ENCODE assay signal across 19 cellular contexts in the genomic region with DNA sequence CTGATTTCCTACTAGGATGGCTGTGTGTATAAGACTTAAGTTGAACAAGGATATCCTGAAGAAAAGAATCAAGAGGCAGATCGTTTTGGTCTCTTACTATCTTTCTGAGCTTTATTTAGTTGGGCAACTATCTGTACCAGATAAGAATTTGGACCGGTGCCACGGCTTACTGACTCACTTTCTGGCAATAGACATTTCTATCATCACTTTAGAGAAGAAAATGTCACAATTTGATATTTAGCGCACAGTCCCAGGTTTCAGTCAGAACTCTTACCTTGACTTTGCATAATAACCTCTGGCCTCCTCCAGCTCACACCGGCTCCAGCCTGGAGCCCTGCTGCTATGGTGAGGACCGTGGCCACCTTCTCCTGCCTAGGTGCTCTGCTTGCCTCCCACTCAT.
DNase-seq lines count a peak whose midpoint lies in the region; TF ChIP-seq lines count a peak whose summit lies in the region.
"Had no signal": no experiment of that assay in that cellular context is flagged by ENCODE, and none has a peak within 500 bp of the region (broad histone marks: within the 10 kb centered on the region; RNA-seq: fewer than 3 reads in every experiment).

No MANE protein-coding gene starts in this region.

- H3K9me3 ChIP-seq in A673 (ENCODE audit: low read depth, low read length, poor library complexity, severe bottlenecking) (no peaks in the 10 kb centered on the region), esophagus muscularis mucosa (no peaks in the 10 kb centered on the region)
- H3K9me3 ChIP-seq: colonic mucosa had no signal

- intact Hi-C loops in A673 (cut with micrococcal nuclease; ENCODE audit: unreplicated experiment): no loop called here
- intact Hi-C loops in esophagus muscularis mucosa (cut with DNase I): no loop called here

- DNase-seq in A673 (ENCODE audit: low spot score): peak; percentile 7
- DNase-seq in HT1080 (ENCODE audit: low read depth): peak; percentile 21
- peak; percentile 72 for DNase-seq in amniotic epithelial cell (ENCODE audit: low read depth)
- DNase-seq in fibroblast of pulmonary artery (ENCODE audit: low read depth): peak; percentile 51
- DNase-seq in esophagus muscularis mucosa (ENCODE audit: extremely low spot score): no peak
- DNase-seq in NCI-H1048 (lab: John Stamatoyannopoulos, UW): no peak
- DNase-seq in occipital lobe (lab: John Stamatoyannopoulos, UW): no peak
- DNase-seq in NCI-H1105 treated with DMSO at 0.1 percent for 48 hours (lab: John Stamatoyannopoulos, UW): no peak
- DNase-seq: activated effector memory CD4-positive, alpha-beta T cell treated with anti-CD3 and anti-CD28 coated beads, Interleukin-2, amount 50 U/mL, for 16 hours; CD4-positive, alpha-beta memory T cell; colonic mucosa; DMS79; H9; naive B cell; NCI-H1417 treated with DMSO at 0.1 percent for 48 hours; stimulated activated CD4-positive, alpha-beta T cell treated with anti-CD3 and anti-CD28 coated beads, Interleukin-4, amount 100 ng/mL, for 1 hour; T-helper 9 cell had no signal

- CTCF ChIA-PET in A673 (lab: Charles Lee): no interaction called here

- H3K4me1 ChIP-seq in A673 (ENCODE audit: insufficient read depth, low read length, poor library complexity, severe bottlenecking) (no peaks in the 10 kb centered on the region), esophagus muscularis mucosa (no peaks in the 10 kb centered on the region)
- H3K4me1 ChIP-seq: colonic mucosa, parathyroid adenoma had no signal

- H3K36me3 ChIP-seq in A673 (ENCODE audit: insufficient read depth, low read length, poor library complexity, severe bottlenecking) (no peaks in the 10 kb centered on the region), esophagus muscularis mucosa (no peaks in the 10 kb centered on the region)
- H3K36me3 ChIP-seq: colonic mucosa had no signal

- H3K27ac ChIP-seq in A673 (ENCODE audit: low read depth, low read length, poor library complexity, severe bottlenecking): no peak overlapping the region
- no peak overlapping the region for H3K27ac ChIP-seq in esophagus muscularis mucosa (replicated peaks in 1 of 4)
- H3K27ac ChIP-seq: colonic mucosa, parathyroid adenoma had no signal

- TF ChIP-seq POLR2A in esophagus muscularis mucosa (IDR thresholded peaks at IDR 0.05; ENCODE audit: low read depth): no peak

- TF ChIP-seq EP300 in esophagus muscularis mucosa (IDR thresholded peaks at IDR 0.05): no peak

- TF ChIP-seq CTCF in A673 (conservative IDR thresholded peaks at IDR 0.05; ENCODE audit: low read depth, low read length): no peak
- no peak for TF ChIP-seq CTCF in fibroblast of pulmonary artery (IDR thresholded peaks at IDR 0.05; ENCODE audit: low read length, missing control alignments)
- TF ChIP-seq CTCF in esophagus muscularis mucosa (IDR thresholded peaks at IDR 0.05): no peak

- H3K27me3 ChIP-seq in A673 (replicated peaks; ENCODE audit: insufficient read depth, low read depth, low read length, poor library complexity): no peaks in the 10 kb centered on the region
- H3K27me3 ChIP-seq in esophagus muscularis mucosa: no peaks in the 10 kb centered on the region
- H3K27me3 ChIP-seq: colonic mucosa had no signal

- BruUV-seq in A673 (replicated peaks; lab: Mats Ljungman, UMichigan): no TSS peak

- H3K4me3 ChIP-seq in A673 (ENCODE audit: low read depth, low read length, poor library complexity, severe bottlenecking) (no peak overlapping the region), fibroblast of pulmonary artery (replicated peaks; ENCODE audit: low read depth, low read length) (no peak overlapping the region), esophagus muscularis mucosa (no peak overlapping the region)
- H3K4me3 ChIP-seq: colonic mucosa, lung had no signal

- WGBS in esophagus muscularis mucosa: 72% methylated on average over 6 of the region's 6 CpGs

- POLR2A ChIA-PET in A673 (lab: Charles Lee; ENCODE audit: low non-redundant PET): no interaction called here

Comparison
In these comparisons a context has a peak if more than half of its experiments do, and no peak if none do; other contexts are left out.
1. DNase-seq: peak in A673 (single experiment), HT1080 (single experiment), amniotic epithelial cell (single experiment) and fibroblast of pulmonary artery (single experiment); none in esophagus muscularis mucosa (single experiment), NCI-H1048 (single experiment), occipital lobe (single experiment) and NCI-H1105 treated with DMSO at 0.1 percent for 48 hours (single experiment).